In genomic region chr18:76456823-76457222, GRCh38 we compare ENCODE assay signal across 1 cellular context.
TF ChIP-seq lines count a peak whose summit lies in the region.

No MANE protein-coding gene starts in this region.

TF ChIP-seq in HEK293, 187 proteins besides CTCF, POLR2A, EP300 and RAD21 (continued from another document):
- no peak for TF ChIP-seq PRDM2 (tag by site-specific recombination; IDR thresholded peaks at IDR 0.05; ENCODE audit: borderline replicate concordance)
TF ChIP-seq in HEK293: peak in this region for 1.
